8 cellular contexts compared by ENCODE assay signal in the genomic region with DNA sequence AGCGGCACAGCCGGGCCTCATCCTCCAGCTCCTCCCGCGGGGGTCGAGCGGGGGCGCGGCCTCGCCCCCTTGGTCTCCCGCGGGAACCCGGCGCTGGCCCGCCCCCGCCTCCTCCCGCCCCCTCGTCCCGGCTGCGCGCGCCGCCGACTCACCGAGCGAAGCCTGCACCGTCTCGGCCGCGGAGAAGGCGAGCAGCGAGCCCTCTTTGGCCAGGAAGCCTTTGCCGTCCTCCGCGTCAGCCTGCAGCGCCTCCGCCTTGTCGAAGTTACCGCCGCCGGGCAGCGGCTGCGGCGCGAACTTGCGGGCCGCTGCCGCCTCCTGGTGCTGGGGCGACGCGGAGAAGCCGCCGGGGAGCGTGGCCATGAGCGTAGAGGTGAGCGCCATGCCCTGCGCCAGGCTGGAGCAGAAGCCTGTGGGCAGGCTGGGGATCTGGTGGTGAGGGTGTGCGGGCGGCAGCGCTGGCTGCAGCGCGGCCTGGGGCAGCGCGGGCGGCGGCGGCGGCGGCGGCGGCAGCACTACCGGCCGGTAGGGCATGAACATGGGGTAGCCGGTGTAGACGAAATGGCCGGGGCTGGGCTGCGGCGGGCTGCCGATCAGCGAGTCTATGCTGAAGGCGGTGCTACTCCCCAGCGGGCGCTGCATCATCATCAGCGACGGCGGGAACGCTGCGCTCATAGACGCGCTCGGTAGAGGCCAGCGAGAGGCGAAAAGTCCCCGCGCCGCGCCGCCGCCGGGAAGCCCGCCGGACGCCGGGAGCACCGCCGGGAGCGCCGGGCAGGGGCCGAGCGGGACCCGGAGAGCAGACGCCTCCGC. TPM values are rescaled to one million over a fixed set of nuclear protein-coding genes. Genes with fewer than 3 reads are reported as not detected.
DNase-seq lines count a peak whose midpoint lies in the region; ATAC-seq and TF ChIP-seq lines count a peak whose summit lies in the region.

No MANE protein-coding gene starts in this region.

- H3K36me3 ChIP-seq in HUES64 (ENCODE audit: insufficient read depth, low read length), result peaks cover 11% of the 10 kb centered on the region; the same call in 1 of the 2 replicates

- peak overlapping the region; percentile 64 for H3K9ac ChIP-seq in HUES64 (ENCODE audit: low read depth, low read length)

- WGBS in HUES64, result under 1% methylated on average over 112 of the region's 112 CpGs

- peaks cover 43% of the 10 kb centered on the region for H3K4me1 ChIP-seq in HUES64 (ENCODE audit: insufficient read depth, low read length)

- ATAC-seq in GM21825 (IDR thresholded peaks at IDR 0.05; ENCODE audit: unreplicated experiment), result no peak
- ATAC-seq in HG03571 (IDR thresholded peaks at IDR 0.05; ENCODE audit: unreplicated experiment), result no peak

- no peak overlapping the region; the same call in 1 of the 2 replicates for H3K27ac ChIP-seq in HUES64 (ENCODE audit: low read depth, low read length)

- H3K9me3 ChIP-seq in HUES64 (ENCODE audit: insufficient read depth, low read depth, low read length), result no peaks in the 10 kb centered on the region

- H3K4me3 ChIP-seq in HUES64 (ENCODE audit: low read length), result peak overlapping the region; percentile 62
- peak overlapping the region; percentile 49 for H3K4me3 ChIP-seq in choroid plexus epithelial cell (ENCODE audit: low read depth, low read length)

- H3K27me3 ChIP-seq in HUES64 (ENCODE audit: insufficient read depth, low read length), result peaks cover 100% of the 10 kb centered on the region

- DNase-seq in AG08396 (ENCODE audit: low spot score) (peak; percentile 69), choroid plexus epithelial cell (ENCODE audit: low read depth) (peak; percentile 78), lung microvascular endothelial cell (ENCODE audit: low read depth in 2 of 2) (peak; percentile 72 to 84), UCSD-AML1 (lab: John Stamatoyannopoulos, UW; ENCODE audit: unreplicated experiment) (no peak), KG1 (lab: John Stamatoyannopoulos, UW) (no peak)

- peak; percentile 38 for TF ChIP-seq CTCF in choroid plexus epithelial cell (conservative IDR thresholded peaks at IDR 0.05; ENCODE audit: low read depth, low read length)

RNA-seq across cellular contexts. Expression of a gene that starts 0.7 kb away (rescaled TPM):
- 37.4 TPM for polyA plus RNA-seq in HUES64 (2013, experiment 1 of 2)
- polyA plus RNA-seq in HUES64 (2013, experiment 2 of 2), result 59.0 TPM
- under 0.01 and 2.0 TPM in 2 replicates for total RNA-seq in lung microvascular endothelial cell

Comparison
In these comparisons a context has a peak if more than half of its experiments do, and no peak if none do; other contexts are left out.
1. DNase-seq: peak in AG08396 (single experiment), choroid plexus epithelial cell (single experiment) and lung microvascular endothelial cell (2 of 2); none in UCSD-AML1 (single experiment) and KG1 (single experiment).